8 cellular contexts compared by ENCODE assay signal in the genomic region with DNA sequence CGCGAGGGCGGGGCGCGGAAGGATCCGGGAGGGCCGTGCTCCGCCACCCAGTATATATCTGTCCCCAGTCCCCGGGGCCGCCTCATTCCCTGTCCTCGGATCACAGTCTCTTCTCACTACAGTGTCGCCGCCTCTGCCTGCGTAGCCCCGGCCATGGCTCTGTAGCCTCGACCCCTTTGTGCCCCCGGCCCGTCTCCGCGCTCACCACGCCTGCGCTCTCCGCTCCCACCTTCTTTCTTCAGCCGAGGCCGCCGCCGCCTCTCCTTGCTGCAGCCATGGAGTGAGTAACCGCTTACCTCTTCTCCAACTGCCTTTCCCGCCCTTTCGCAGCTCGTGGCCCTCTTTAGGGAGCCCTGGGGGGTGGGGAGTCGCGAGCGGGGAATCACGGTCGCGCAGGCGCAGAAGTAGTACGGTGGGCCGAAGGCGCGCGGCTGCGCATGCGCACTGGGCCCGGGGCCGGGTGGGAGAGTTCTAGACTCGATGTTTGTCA. TPM values are rescaled to one million over a fixed set of nuclear protein-coding genes. Genes with fewer than 3 reads are reported as not detected.
DNase-seq lines count a peak whose midpoint lies in the region; ATAC-seq and TF ChIP-seq lines count a peak whose summit lies in the region.

A gene with protein sequence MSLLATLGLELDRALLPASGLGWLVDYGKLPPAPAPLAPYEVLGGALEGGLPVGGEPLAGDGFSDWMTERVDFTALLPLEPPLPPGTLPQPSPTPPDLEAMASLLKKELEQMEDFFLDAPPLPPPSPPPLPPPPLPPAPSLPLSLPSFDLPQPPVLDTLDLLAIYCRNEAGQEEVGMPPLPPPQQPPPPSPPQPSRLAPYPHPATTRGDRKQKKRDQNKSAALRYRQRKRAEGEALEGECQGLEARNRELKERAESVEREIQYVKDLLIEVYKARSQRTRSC (plus strand): TSS at position 85 of the 490 bp plus-strand sequence. CDS start 1,646 bp downstream, outside the sequence.
A gene with protein sequence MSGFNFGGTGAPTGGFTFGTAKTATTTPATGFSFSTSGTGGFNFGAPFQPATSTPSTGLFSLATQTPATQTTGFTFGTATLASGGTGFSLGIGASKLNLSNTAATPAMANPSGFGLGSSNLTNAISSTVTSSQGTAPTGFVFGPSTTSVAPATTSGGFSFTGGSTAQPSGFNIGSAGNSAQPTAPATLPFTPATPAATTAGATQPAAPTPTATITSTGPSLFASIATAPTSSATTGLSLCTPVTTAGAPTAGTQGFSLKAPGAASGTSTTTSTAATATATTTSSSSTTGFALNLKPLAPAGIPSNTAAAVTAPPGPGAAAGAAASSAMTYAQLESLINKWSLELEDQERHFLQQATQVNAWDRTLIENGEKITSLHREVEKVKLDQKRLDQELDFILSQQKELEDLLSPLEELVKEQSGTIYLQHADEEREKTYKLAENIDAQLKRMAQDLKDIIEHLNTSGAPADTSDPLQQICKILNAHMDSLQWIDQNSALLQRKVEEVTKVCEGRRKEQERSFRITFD (minus strand): TSS at position 384 of the 490 bp plus-strand sequence. CDS start 19,697 bp downstream, outside the sequence.

- H3K36me3 Mint-ChIP-seq in Caco-2 (ENCODE audit: insufficient read depth, unreplicated experiment), result peaks cover 85% of the 10 kb centered on the region
- H3K36me3 Mint-ChIP-seq in endothelial cell (ENCODE audit: low read depth, unreplicated experiment), result peaks cover 38% of the 10 kb centered on the region

- ATAC-seq in GM21381 (IDR thresholded peaks at IDR 0.05; ENCODE audit: unreplicated experiment), result peak; percentile 35

- H3K9me3 ChIP-seq in Caco-2 (no peaks in the 10 kb centered on the region), NT2/D1 (ENCODE audit: insufficient read depth, low read length) (no peaks in the 10 kb centered on the region)

- POLR2A ChIA-PET in Caco-2 (lab: Charles Lee), result interaction anchor here (0.6 to 2.3 kb wide), 10 partner anchors 39 to 400 kb away, joined by 3 to 9 read pairs (median 4); a partner anchor contains a TSS

- CTCF ChIA-PET in Caco-2 (lab: Charles Lee), result interaction anchor here (0.5 to 2.2 kb wide), 4 partner anchors 10 to 877 kb away, joined by 3 to 9 read pairs (median 5); no protein-coding TSS in a partner anchor

- peak within 1 kb of the TSS; percentile 97 for H3K9ac ChIP-seq in NT2/D1 (ENCODE audit: insufficient read length, low read depth)

- H3K4me1 Mint-ChIP-seq in Caco-2 (ENCODE audit: low read depth, unreplicated experiment) (peaks cover 23% of the 10 kb centered on the region), endothelial cell (ENCODE audit: unreplicated experiment) (peaks cover 13% of the 10 kb centered on the region)

- TSS peak; percentile 80 for BruUV-seq in Caco-2 (replicated peaks; lab: Mats Ljungman, UMichigan)

- intact Hi-C loops in Caco-2 (cut with micrococcal nuclease; ENCODE audit: unreplicated experiment), result loop anchor here (1.0 kb wide), 1 partner anchor 53 kb away; no protein-coding TSS in a partner anchor

- DNase-seq in Caco-2 (peak; percentile 93 to 94), HUDEP-2 (lab: John Stamatoyannopoulos, UW; ENCODE audit: unreplicated experiment in 76 of 76) (peak in 75 of 76 experiments; percentile 60 to 100 (median 92)), NT2/D1 (ENCODE audit: low read depth, low spot score) (peak; percentile 30), endothelial cell (ENCODE audit: low spot score) (peak; percentile 87), middle frontal gyrus (ENCODE audit: extremely low spot score, low spot score) (peak; percentile 70)
- DNase-seq in activated CD8-positive, alpha-beta memory T cell treated with anti-CD3 and anti-CD28 coated beads, Interleukin-2, amount 50 U/mL, for 4 hours, result peak; percentile 94
- DNase-seq in stimulated activated CD8-positive, alpha-beta memory T cell treated with anti-CD3 and anti-CD28 coated beads, Interleukin-2, amount 100 ng/mL, for 48 hours (ENCODE audit: low read depth in 2 of 2), result peak; percentile 92 to 95

- H3K27ac Mint-ChIP-seq in Caco-2 (ENCODE audit: unreplicated experiment), result peak within 1 kb of the TSS; percentile 92
- H3K27ac Mint-ChIP-seq in endothelial cell (ENCODE audit: unreplicated experiment), result peak within 1 kb of the TSS; percentile 97

- peak within 1 kb of the TSS; percentile 99 for H3K4me3 ChIP-seq in Caco-2 (ENCODE audit: low read depth, low read length)
- peak within 1 kb of the TSS; percentile 91 for H3K4me3 ChIP-seq in NT2/D1 (ENCODE audit: insufficient read length, low read depth)

- H3K4me1 ChIP-seq in Caco-2 (peaks cover 9% of the 10 kb centered on the region), NT2/D1 (ENCODE audit: insufficient read depth, insufficient read length) (peaks cover 13% of the 10 kb centered on the region)

- TF ChIP-seq CTCF in Caco-2 (IDR thresholded peaks at IDR 0.05; ENCODE audit: insufficient read depth in 1 of 2, low read depth in 1 of 2, low read length in 1 of 2, severe bottlenecking in 1 of 2, unreplicated experiment in 1 of 2) (no peak), endothelial cell (IDR thresholded peaks at IDR 0.05; ENCODE audit: unreplicated experiment) (no peak)

- H3K27me3 Mint-ChIP-seq in Caco-2 (ENCODE audit: insufficient read depth, unreplicated experiment) (no peaks in the 10 kb centered on the region), endothelial cell (ENCODE audit: unreplicated experiment) (peaks cover 29% of the 10 kb centered on the region)

- peaks cover 6% of the 10 kb centered on the region for H3K36me3 ChIP-seq in Caco-2 (ENCODE audit: control insufficient read depth, insufficient read depth, low read length)
- H3K36me3 ChIP-seq in NT2/D1 (ENCODE audit: insufficient read depth, insufficient read length, low read length), result peaks cover 37% of the 10 kb centered on the region

- no peaks in the 10 kb centered on the region for H3K27me3 ChIP-seq in Caco-2 (replicated peaks; ENCODE audit: control insufficient read depth, insufficient read depth, low read length)
- H3K27me3 ChIP-seq in NT2/D1 (ENCODE audit: insufficient read depth, insufficient read length), result no peaks in the 10 kb centered on the region

- no peaks in the 10 kb centered on the region for H3K9me3 Mint-ChIP-seq in Caco-2 (ENCODE audit: unreplicated experiment)
- no peaks in the 10 kb centered on the region for H3K9me3 Mint-ChIP-seq in endothelial cell (ENCODE audit: unreplicated experiment)

- H3K4me3 Mint-ChIP-seq in Caco-2 (ENCODE audit: unreplicated experiment) (peak within 1 kb of the TSS; percentile 81), endothelial cell (ENCODE audit: unreplicated experiment) (peak within 1 kb of the TSS; percentile 99)

RNA-seq across cellular contexts. Expression of the first gene that starts in this region (rescaled TPM):
- total RNA-seq in Caco-2 (2022), result 47.3 and 64.0 TPM in 2 replicates
- 15.8 TPM for total RNA-seq in endothelial cell (ENCODE audit: unreplicated experiment)

RNA-seq across cellular contexts. Expression of the second gene that starts in this region (rescaled TPM):
- total RNA-seq in Caco-2 (2022), result 116 and 118 TPM in 2 replicates
- 60.9 TPM for total RNA-seq in endothelial cell (ENCODE audit: unreplicated experiment)

Comparison
In these comparisons a context has a peak if more than half of its experiments do, and no peak if none do; other contexts are left out.
1. Peak in every context shown above with its lines: DNase-seq, ATAC-seq and H3K4me3 ChIP-seq.
2. DNase-seq: peak in every context shown above with its lines; median percentile 94 in activated CD8-positive, alpha-beta memory T cell treated with anti-CD3 and anti-CD28 coated beads, Interleukin-2, amount 50 U/mL, for 4 hours; 94 in Caco-2; 94 in stimulated activated CD8-positive, alpha-beta memory T cell treated with anti-CD3 and anti-CD28 coated beads, Interleukin-2, amount 100 ng/mL, for 48 hours; 92 in HUDEP-2; 87 in endothelial cell; 70 in middle frontal gyrus; 30 in NT2/D1.